8 cellular contexts compared by ENCODE assay signal in genomic region chr6:35415065-35415880, GRCh38. TPM values are rescaled to one million over a fixed set of nuclear protein-coding genes. Genes with fewer than 3 reads are reported as not detected.
DNase-seq lines count a peak whose midpoint lies in the region; ATAC-seq, FAIRE-seq and TF ChIP-seq lines count a peak whose summit lies in the region.

No MANE protein-coding gene starts in this region.

- H3K9me3 ChIP-seq in kidney (ENCODE audit: control insufficient read depth in 1 of 2, low read length in 2 of 2): no peaks in the 10 kb centered on the region

- intact Hi-C loops in kidney (cut with DNase I): no loop called here

- H3K4me3 ChIP-seq in cardiac fibroblast (replicated peaks in 1 of 2; ENCODE audit: low read depth in 2 of 2, low read length in 2 of 2) (no peak overlapping the region), kidney (ENCODE audit: low read length in 2 of 2) (no peak overlapping the region)

- FAIRE-seq in RCC 7860 (lab: Jason Lieb, UNC): no peak
- FAIRE-seq in kidney (lab: Jason Lieb, UNC): no peak

- peaks cover 6 to 8% of the 10 kb centered on the region in 2 donors for H3K36me3 ChIP-seq in kidney (ENCODE audit: control insufficient read depth in 1 of 2, insufficient read depth in 2 of 2, low read length in 2 of 2)

- TF ChIP-seq CTCF in LNCAP (IDR thresholded peaks at IDR 0.05) (peak; percentile 61), cardiac fibroblast (IDR thresholded peaks at IDR 0.05; ENCODE audit: low read depth, low read length) (peak; percentile 64), kidney (IDR thresholded peaks at IDR 0.05; ENCODE audit: borderline replicate concordance, extremely low read depth, insufficient read depth) (peak; percentile 53)

- H3K4me1 ChIP-seq in kidney (ENCODE audit: control insufficient read depth in 1 of 2, insufficient read depth in 1 of 2, low read depth in 1 of 2, low read length in 2 of 2): peaks cover 0 to 5% of the 10 kb centered on the region in 2 donors

- DNase-seq in DMS 273 (lab: John Stamatoyannopoulos, UW; ENCODE audit: unreplicated experiment) (peak; percentile 92), RCC 7860 (ENCODE audit: low spot score) (peak; percentile 20), cardiac fibroblast (ENCODE audit: low read depth in 2 of 2) (peak; percentile 88 to 93), kidney (peak; percentile 82), stromal cell of bone marrow (ENCODE audit: low read depth) (peak; percentile 82)

- no peak for ATAC-seq in GM19463 (IDR thresholded peaks at IDR 0.05; ENCODE audit: unreplicated experiment)
- no peak for ATAC-seq in HG02623 (IDR thresholded peaks at IDR 0.05; ENCODE audit: unreplicated experiment)

- no peak overlapping the region for H3K9ac ChIP-seq in kidney (ENCODE audit: low read length in 2 of 2)

- no peak overlapping the region for H3K27ac ChIP-seq in kidney (ENCODE audit: low read depth in 2 of 2, low read length in 2 of 2)

RNA-seq across cellular contexts. Expression of gene FANCE, which starts 36.9 kb away (rescaled TPM):
- total RNA-seq in kidney: 2.7 TPM
- 1.2 TPM for polyA plus RNA-seq in kidney (ENCODE audit: insufficient read depth, low read depth, low replicate concordance)

RNA-seq across cellular contexts. Expression of gene RPL10A, which starts 52.9 kb away (rescaled TPM):
- 1,159 TPM for total RNA-seq in kidney
- 1,291 TPM for polyA plus RNA-seq in kidney (ENCODE audit: insufficient read depth, low read depth, low replicate concordance)

Comparison
In these comparisons a context has a peak if more than half of its experiments do, and no peak if none do; other contexts are left out.
1. DNase-seq: peak in every context shown above with its lines; median percentile 92 in DMS 273; 90 in cardiac fibroblast; 82 in kidney; 82 in stromal cell of bone marrow; 20 in RCC 7860.